ENCODE assay signal across 9 cellular contexts in genomic region chr12:51424662-51425539, GRCh38.
DNase-seq lines count a peak whose midpoint lies in the region; ATAC-seq lines count a peak whose summit lies in the region.
"Had no signal": no experiment of that assay in that cellular context is flagged by ENCODE, and none has a peak within 500 bp of the region (broad histone marks: within the 10 kb centered on the region; RNA-seq: fewer than 3 reads in every experiment).

Gene SLC4A8 (plus strand): TSS chr12:51424831. CDS start chr12:51424988, 157 bp downstream.

- peak within 1 kb of the TSS; percentile 67 for H3K4me3 ChIP-seq in effector memory CD4-positive, alpha-beta T cell (ENCODE audit: insufficient read depth, low read depth, low read length, poor library complexity, severe bottlenecking)

- peak within 1 kb of the TSS; percentile 40 for H3K27ac ChIP-seq in effector memory CD4-positive, alpha-beta T cell (ENCODE audit: insufficient read depth, low read length, poor library complexity, severe bottlenecking)
- H3K27ac ChIP-seq: epithelial cell of prostate had no signal

- peak within 1 kb of the TSS; percentile 85 for H3K4me3 Mint-ChIP-seq in memory B cell

- H3K27me3 ChIP-seq in effector memory CD4-positive, alpha-beta T cell (replicated peaks; ENCODE audit: control insufficient read depth, insufficient read depth, low read length, poor library complexity, severe bottlenecking), result no peaks in the 10 kb centered on the region

- H3K36me3 ChIP-seq in effector memory CD4-positive, alpha-beta T cell (ENCODE audit: control insufficient read depth, insufficient read depth, low read length), result no peaks in the 10 kb centered on the region

- peaks cover 13% of the 10 kb centered on the region for H3K4me1 Mint-ChIP-seq in memory B cell

- peak within 1 kb of the TSS; percentile 56 for H3K27ac Mint-ChIP-seq in memory B cell

- H3K27me3 Mint-ChIP-seq in memory B cell, result no peaks in the 10 kb centered on the region

- H3K9me3 Mint-ChIP-seq in memory B cell, result no peaks in the 10 kb centered on the region

- H3K4me1 ChIP-seq in effector memory CD4-positive, alpha-beta T cell (ENCODE audit: control insufficient read depth, insufficient read depth, low read length, poor library complexity, severe bottlenecking), result peaks cover 2% of the 10 kb centered on the region

- no peaks in the 10 kb centered on the region for H3K9me3 ChIP-seq in effector memory CD4-positive, alpha-beta T cell (ENCODE audit: control insufficient read depth, low read length)

- ATAC-seq in GM19372 (IDR thresholded peaks at IDR 0.05; ENCODE audit: low read depth, unreplicated experiment), result peak; percentile 90
- peak; percentile 87 for ATAC-seq in HG03521 (IDR thresholded peaks at IDR 0.05; ENCODE audit: unreplicated experiment)
- ATAC-seq in memory B cell (ENCODE audit: low read depth), result peak; percentile 88

- no peaks in the 10 kb centered on the region for H3K36me3 Mint-ChIP-seq in memory B cell

- peak; percentile 36 to 97 (median 91) for DNase-seq in C1 segment of cervical spinal cord (lab: John Stamatoyannopoulos, UW)
- DNase-seq in NCI-H774 (lab: John Stamatoyannopoulos, UW), result peak; percentile 97
- peak; percentile 90 for DNase-seq in activated CD8-positive, alpha-beta memory T cell treated with anti-CD3 and anti-CD28 coated beads for 24 hours
- peak; percentile 59 to 74 (median 64) for DNase-seq in effector memory CD4-positive, alpha-beta T cell
- peak; percentile 63 to 78 for DNase-seq in memory B cell (ENCODE audit: low spot score in 2 of 2)
- peak; percentile 65 to 81 (median 66) for DNase-seq in stimulated activated CD4-positive, alpha-beta T cell treated with anti-CD3 and anti-CD28 coated beads, TNF-alpha, amount 100 ng/mL, for 48 hours (ENCODE audit: low read depth in 3 of 3)

Comparison
In these comparisons a context has a peak if more than half of its experiments do, and no peak if none do; other contexts are left out.
1. Peak in every context shown above with its lines: DNase-seq, ATAC-seq, H3K4me3 ChIP-seq and H3K27ac ChIP-seq.